In the genomic region with DNA sequence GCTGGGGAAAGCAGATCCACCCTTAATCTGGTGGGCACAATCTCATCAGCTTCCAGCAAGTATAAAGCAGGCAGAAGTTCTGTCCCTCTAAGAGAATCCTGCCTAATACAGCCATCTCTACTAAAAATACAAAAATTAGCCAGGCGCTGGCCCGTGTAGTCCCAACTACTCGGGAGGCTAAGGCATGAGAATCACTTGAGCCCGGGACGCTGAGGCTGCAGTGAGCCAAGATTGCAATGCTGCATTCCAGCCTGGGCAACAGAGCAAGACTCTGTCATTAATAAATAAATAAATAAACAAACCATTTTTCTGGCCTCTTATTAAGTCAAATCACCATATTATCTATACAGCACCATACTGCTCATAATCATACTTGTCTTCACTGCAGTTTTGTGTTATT, we compare ENCODE assay signal across 18 cellular contexts.
DNase-seq lines count a peak whose midpoint lies in the region; ATAC-seq, FAIRE-seq and TF ChIP-seq lines count a peak whose summit lies in the region.
"Had no signal": no experiment of that assay in that cellular context is flagged by ENCODE, and none has a peak within 500 bp of the region (broad histone marks: within the 10 kb centered on the region; RNA-seq: fewer than 3 reads in every experiment).

No MANE protein-coding gene starts in this region.

- TF ChIP-seq CTCF in A549 (IDR thresholded peaks at IDR 0.05) (no peak), ascending aorta (IDR thresholded peaks at IDR 0.05) (no peak)

- H3K4me3 ChIP-seq in A549 = no peak overlapping the region
- H3K4me3 ChIP-seq in GM23248 = no peak overlapping the region
- no peak overlapping the region for H3K4me3 ChIP-seq in ascending aorta
- H3K4me3 ChIP-seq: Peyer's patch had no signal

- TF ChIP-seq RAD21 in A549 (conservative IDR thresholded peaks at IDR 0.05 in 1 of 2, IDR thresholded peaks at IDR 0.05 in 1 of 2) = no peak

- H3K9me3 Mint-ChIP-seq in memory B cell = no peaks in the 10 kb centered on the region
- H3K9me3 Mint-ChIP-seq: CD4-positive, alpha-beta memory T cell had no signal

- intact Hi-C loops in ascending aorta (cut with DNase I) = no loop called here

- H3K9ac ChIP-seq in GM23248 = no peak overlapping the region

- H3K27ac ChIP-seq in A549 (no peak overlapping the region), GM23248 (no peak overlapping the region), ascending aorta (peak overlapping the region; percentile 8 to 48)
- H3K27ac ChIP-seq: Peyer's patch had no signal

- ATAC-seq in A549 = peak in 1 of 2 experiments; percentile 38; a peak in 3 of 6 replicates
- ATAC-seq in memory B cell (ENCODE audit: low read depth) = no peak
- ATAC-seq in SK-N-SH treated with all-trans-retinoic acid at 6 μM for 48 hours = no peak

- H3K27ac Mint-ChIP-seq in memory B cell = peak overlapping the region; percentile 40

- no peak for FAIRE-seq in A549 (lab: Jason Lieb, UNC)
- FAIRE-seq: HTR-8/SVneo had no signal

- POLR2A ChIA-PET in A549 (lab: Yijun Ruan, JAX) = no interaction called here

- H3K9me3 ChIP-seq in A549 (no peaks in the 10 kb centered on the region), GM23248 (ENCODE audit: low read depth) (no peaks in the 10 kb centered on the region), ascending aorta (no peaks in the 10 kb centered on the region)
- H3K9me3 ChIP-seq: BE2C, Peyer's patch had no signal

- H3K27me3 ChIP-seq in GM23248 (replicated peaks; ENCODE audit: insufficient read depth) (no peaks in the 10 kb centered on the region), ascending aorta (no peaks in the 10 kb centered on the region)
- H3K27me3 ChIP-seq: BE2C, Peyer's patch had no signal

- peaks cover 100% of the 10 kb centered on the region for H3K79me2 ChIP-seq in GM23248 (ENCODE audit: insufficient read depth)

- CTCF ChIA-PET in A549 (lab: Yijun Ruan, JAX) = no interaction called here

- TF ChIP-seq POLR2A in A549 (IDR thresholded peaks at IDR 0.05; ENCODE audit: low read length) = no peak

- H3K36me3 ChIP-seq in GM23248 (ENCODE audit: low read depth) = no peaks in the 10 kb centered on the region
- no peaks in the 10 kb centered on the region for H3K36me3 ChIP-seq in ascending aorta
- H3K36me3 ChIP-seq: BE2C, Peyer's patch had no signal

- in situ Hi-C loops in GM23248 (cut with MboI) = no loop called here

- H3K27me3 Mint-ChIP-seq in memory B cell = no peaks in the 10 kb centered on the region
- H3K27me3 Mint-ChIP-seq: CD4-positive, alpha-beta memory T cell had no signal

- peaks cover 60% of the 10 kb centered on the region for H4K20me1 ChIP-seq in GM23248 (ENCODE audit: insufficient read depth)

- H3K4me1 ChIP-seq in A549 (peaks cover 70% of the 10 kb centered on the region), GM23248 (ENCODE audit: insufficient read depth) (peaks cover 48% of the 10 kb centered on the region), ascending aorta (peaks cover 5 to 31% of the 10 kb centered on the region in 2 donors)

- DNase-seq in A549 (ENCODE audit: low read depth in 1 of 2, low spot score in 1 of 2) = no peak
- DNase-seq in GM23248 = peak; percentile 49
- DNase-seq in ascending aorta (ENCODE audit: low spot score in 2 of 2) = no peak
- DNase-seq in memory B cell (ENCODE audit: low spot score in 2 of 2) = no peak
- no peak for DNase-seq in AG08395 (ENCODE audit: low spot score)
- no peak for DNase-seq in amygdala (lab: John Stamatoyannopoulos, UW)
- DNase-seq in middle frontal gyrus (ENCODE audit: extremely low spot score, low spot score) = no peak
- DNase-seq: BE2C; CD4-positive, alpha-beta memory T cell; DMS79 treated with DMSO at 0.1 percent for 48 hours; NCI-H1092 treated with DMSO at 0.1 percent for 48 hours; NCI-H187 treated with DMSO at 0.1 percent for 48 hours; NCI-H2171 treated with DMSO at 0.1 percent for 48 hours; NCI-H774; Peyer's patch; SHP77 had no signal

- no peaks in the 10 kb centered on the region for H3K9me2 ChIP-seq in GM23248 (ENCODE audit: insufficient read depth)

- WGBS in A549 (ENCODE audit: missing lambda C conversion rate) = 59% methylated on average over 5 of the region's 5 CpGs
- WGBS in GM23248 (ENCODE audit: low coverage in 1 of 2, low lambda C conversion rate in 2 of 2, missing lambda C conversion rate in 2 of 2), 2 experiments = 22 to 23% methylated on average over 5 of the region's 5 CpGs

- H3K4me2 ChIP-seq in A549 (peak overlapping the region; percentile 75; the same call in 2 of the 3 replicates), GM23248 (ENCODE audit: unreplicated experiment) (no peak overlapping the region)

- peaks cover 29% of the 10 kb centered on the region for H3K4me1 Mint-ChIP-seq in memory B cell

- peaks cover 3% of the 10 kb centered on the region for H3K36me3 Mint-ChIP-seq in memory B cell
- H3K36me3 Mint-ChIP-seq: CD4-positive, alpha-beta memory T cell had no signal

- no peak for TF ChIP-seq EP300 in A549 (IDR thresholded peaks at IDR 0.05)

- no peak overlapping the region for H2AFZ ChIP-seq in GM23248

- H3F3A ChIP-seq in GM23248 (ENCODE audit: insufficient read depth) = peaks cover 17% of the 10 kb centered on the region

- no peak overlapping the region for H3K4me3 Mint-ChIP-seq in memory B cell

TF ChIP-seq in A549, 52 proteins besides CTCF, POLR2A, EP300 and RAD21 (continues in another document):
- no peak for TF ChIP-seq TP53 (CRISPR knock-in tag; IDR thresholded peaks at IDR 0.05)
- TF ChIP-seq, protein P1, sequence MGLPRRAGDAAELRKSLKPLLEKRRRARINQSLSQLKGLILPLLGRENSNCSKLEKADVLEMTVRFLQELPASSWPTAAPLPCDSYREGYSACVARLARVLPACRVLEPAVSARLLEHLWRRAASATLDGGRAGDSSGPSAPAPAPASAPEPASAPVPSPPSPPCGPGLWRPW (IDR thresholded peaks at IDR 0.05) = no peak
- TF ChIP-seq EHMT2 (IDR thresholded peaks at IDR 0.05; ENCODE audit: low read depth) = no peak
- TF ChIP-seq, protein P2, sequence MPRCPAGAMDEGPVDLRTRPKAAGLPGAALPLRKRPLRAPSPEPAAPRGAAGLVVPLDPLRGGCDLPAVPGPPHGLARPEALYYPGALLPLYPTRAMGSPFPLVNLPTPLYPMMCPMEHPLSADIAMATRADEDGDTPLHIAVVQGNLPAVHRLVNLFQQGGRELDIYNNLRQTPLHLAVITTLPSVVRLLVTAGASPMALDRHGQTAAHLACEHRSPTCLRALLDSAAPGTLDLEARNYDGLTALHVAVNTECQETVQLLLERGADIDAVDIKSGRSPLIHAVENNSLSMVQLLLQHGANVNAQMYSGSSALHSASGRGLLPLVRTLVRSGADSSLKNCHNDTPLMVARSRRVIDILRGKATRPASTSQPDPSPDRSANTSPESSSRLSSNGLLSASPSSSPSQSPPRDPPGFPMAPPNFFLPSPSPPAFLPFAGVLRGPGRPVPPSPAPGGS (IDR thresholded peaks at IDR 0.05) = no peak
- TF ChIP-seq, protein P3, sequence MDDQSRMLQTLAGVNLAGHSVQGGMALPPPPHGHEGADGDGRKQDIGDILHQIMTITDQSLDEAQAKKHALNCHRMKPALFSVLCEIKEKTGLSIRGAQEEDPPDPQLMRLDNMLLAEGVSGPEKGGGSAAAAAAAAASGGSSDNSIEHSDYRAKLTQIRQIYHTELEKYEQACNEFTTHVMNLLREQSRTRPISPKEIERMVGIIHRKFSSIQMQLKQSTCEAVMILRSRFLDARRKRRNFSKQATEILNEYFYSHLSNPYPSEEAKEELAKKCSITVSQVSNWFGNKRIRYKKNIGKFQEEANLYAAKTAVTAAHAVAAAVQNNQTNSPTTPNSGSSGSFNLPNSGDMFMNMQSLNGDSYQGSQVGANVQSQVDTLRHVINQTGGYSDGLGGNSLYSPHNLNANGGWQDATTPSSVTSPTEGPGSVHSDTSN (IDR thresholded peaks at IDR 0.05) = no peak
- no peak for TF ChIP-seq KDM5A (IDR thresholded peaks at IDR 0.05)

TF ChIP-seq in SK-N-SH treated with all-trans-retinoic acid at 6 μM for 48 hours, 23 proteins besides CTCF, POLR2A, EP300 and RAD21 (continues in another document):
- TF ChIP-seq BACH2 (CRISPR knock-in tag; IDR thresholded peaks at IDR 0.05; ENCODE audit: borderline replicate concordance) = no peak
- TF ChIP-seq, protein P4, sequence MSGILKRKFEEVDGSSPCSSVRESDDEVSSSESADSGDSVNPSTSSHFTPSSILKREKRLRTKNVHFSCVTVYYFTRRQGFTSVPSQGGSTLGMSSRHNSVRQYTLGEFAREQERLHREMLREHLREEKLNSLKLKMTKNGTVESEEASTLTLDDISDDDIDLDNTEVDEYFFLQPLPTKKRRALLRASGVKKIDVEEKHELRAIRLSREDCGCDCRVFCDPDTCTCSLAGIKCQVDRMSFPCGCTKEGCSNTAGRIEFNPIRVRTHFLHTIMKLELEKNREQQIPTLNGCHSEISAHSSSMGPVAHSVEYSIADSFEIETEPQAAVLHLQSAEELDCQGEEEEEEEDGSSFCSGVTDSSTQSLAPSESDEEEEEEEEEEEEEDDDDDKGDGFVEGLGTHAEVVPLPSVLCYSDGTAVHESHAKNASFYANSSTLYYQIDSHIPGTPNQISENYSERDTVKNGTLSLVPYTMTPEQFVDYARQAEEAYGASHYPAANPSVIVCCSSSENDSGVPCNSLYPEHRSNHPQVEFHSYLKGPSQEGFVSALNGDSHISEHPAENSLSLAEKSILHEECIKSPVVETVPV (CRISPR knock-in tag; IDR thresholded peaks at IDR 0.05) = no peak
- TF ChIP-seq, protein P5, sequence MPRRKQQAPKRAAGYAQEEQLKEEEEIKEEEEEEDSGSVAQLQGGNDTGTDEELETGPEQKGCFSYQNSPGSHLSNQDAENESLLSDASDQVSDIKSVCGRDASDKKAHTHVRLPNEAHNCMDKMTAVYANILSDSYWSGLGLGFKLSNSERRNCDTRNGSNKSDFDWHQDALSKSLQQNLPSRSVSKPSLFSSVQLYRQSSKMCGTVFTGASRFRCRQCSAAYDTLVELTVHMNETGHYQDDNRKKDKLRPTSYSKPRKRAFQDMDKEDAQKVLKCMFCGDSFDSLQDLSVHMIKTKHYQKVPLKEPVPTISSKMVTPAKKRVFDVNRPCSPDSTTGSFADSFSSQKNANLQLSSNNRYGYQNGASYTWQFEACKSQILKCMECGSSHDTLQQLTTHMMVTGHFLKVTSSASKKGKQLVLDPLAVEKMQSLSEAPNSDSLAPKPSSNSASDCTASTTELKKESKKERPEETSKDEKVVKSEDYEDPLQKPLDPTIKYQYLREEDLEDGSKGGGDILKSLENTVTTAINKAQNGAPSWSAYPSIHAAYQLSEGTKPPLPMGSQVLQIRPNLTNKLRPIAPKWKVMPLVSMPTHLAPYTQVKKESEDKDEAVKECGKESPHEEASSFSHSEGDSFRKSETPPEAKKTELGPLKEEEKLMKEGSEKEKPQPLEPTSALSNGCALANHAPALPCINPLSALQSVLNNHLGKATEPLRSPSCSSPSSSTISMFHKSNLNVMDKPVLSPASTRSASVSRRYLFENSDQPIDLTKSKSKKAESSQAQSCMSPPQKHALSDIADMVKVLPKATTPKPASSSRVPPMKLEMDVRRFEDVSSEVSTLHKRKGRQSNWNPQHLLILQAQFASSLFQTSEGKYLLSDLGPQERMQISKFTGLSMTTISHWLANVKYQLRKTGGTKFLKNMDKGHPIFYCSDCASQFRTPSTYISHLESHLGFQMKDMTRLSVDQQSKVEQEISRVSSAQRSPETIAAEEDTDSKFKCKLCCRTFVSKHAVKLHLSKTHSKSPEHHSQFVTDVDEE (CRISPR knock-in tag; IDR thresholded peaks at IDR 0.05) = no peak
- TF ChIP-seq OSR1 (CRISPR knock-in tag; IDR thresholded peaks at IDR 0.05) = no peak
- no peak for TF ChIP-seq CSDC2 (CRISPR knock-in tag; IDR thresholded peaks at IDR 0.05)
- no peak for TF ChIP-seq ARNTL (CRISPR knock-in tag; IDR thresholded peaks at IDR 0.05; ENCODE audit: borderline replicate concordance, low read depth)

Comparison
In these comparisons a context has a peak if more than half of its experiments do, and no peak if none do; other contexts are left out.
1. H3K27ac ChIP-seq: peak in ascending aorta (2 of 2); none in A549 (0 of 2) and GM23248 (single experiment).